Comparison of ENCODE assay signal across 1 cellular context in the genomic region with DNA sequence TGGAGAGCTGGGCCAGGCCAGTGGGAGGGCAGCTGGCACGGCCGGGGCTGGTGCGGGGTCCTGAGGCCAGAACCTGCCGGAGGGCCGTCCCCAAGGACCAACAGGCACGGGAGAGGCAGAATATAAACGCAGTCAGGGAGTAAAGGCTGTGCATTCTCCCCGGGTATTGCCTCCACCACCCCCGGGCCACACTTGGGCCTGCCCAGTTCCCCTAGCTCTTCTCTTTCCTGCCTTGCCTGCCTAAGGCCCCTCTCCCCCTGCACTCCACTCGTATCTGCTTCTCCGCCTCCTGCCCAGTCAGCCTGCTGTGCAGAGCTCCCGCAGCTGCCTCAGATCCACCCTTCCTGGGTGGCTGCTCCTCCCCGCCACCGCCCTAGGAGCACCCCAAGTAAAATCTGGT.
TF ChIP-seq lines count a peak whose summit lies in the region.

No MANE protein-coding gene starts in this region.

TF ChIP-seq in H1, 55 proteins besides CTCF, POLR2A, EP300 and RAD21:
- TF ChIP-seq CHD1 (IDR thresholded peaks at IDR 0.05; ENCODE audit: low read depth, low read length) (no peak), HDAC6 (IDR thresholded peaks at IDR 0.05; ENCODE audit: low read depth, low read length) (no peak), GABPA (IDR thresholded peaks at IDR 0.05; ENCODE audit: borderline replicate concordance, insufficient read depth, low read length) (no peak), SAP30 (IDR thresholded peaks at IDR 0.05; ENCODE audit: insufficient read depth, insufficient replicate concordance, low read length) (no peak), KDM5A (IDR thresholded peaks at IDR 0.05; ENCODE audit: low read length) (no peak), SUZ12 (IDR thresholded peaks at IDR 0.05; ENCODE audit: low read length) (no peak), SIRT6 (IDR thresholded peaks at IDR 0.05; ENCODE audit: low read length) (no peak), CBX8 (IDR thresholded peaks at IDR 0.05; ENCODE audit: borderline replicate concordance, low read depth, low read length) (no peak), GTF2F1 (IDR thresholded peaks at IDR 0.05; ENCODE audit: borderline replicate concordance, low read depth, low read length) (no peak)
- TF ChIP-seq, protein P1, sequence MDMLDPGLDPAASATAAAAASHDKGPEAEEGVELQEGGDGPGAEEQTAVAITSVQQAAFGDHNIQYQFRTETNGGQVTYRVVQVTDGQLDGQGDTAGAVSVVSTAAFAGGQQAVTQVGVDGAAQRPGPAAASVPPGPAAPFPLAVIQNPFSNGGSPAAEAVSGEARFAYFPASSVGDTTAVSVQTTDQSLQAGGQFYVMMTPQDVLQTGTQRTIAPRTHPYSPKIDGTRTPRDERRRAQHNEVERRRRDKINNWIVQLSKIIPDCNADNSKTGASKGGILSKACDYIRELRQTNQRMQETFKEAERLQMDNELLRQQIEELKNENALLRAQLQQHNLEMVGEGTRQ (IDR thresholded peaks at IDR 0.05; ENCODE audit: low read length) = no peak
